15 cellular contexts compared by ENCODE assay signal in the genomic region with DNA sequence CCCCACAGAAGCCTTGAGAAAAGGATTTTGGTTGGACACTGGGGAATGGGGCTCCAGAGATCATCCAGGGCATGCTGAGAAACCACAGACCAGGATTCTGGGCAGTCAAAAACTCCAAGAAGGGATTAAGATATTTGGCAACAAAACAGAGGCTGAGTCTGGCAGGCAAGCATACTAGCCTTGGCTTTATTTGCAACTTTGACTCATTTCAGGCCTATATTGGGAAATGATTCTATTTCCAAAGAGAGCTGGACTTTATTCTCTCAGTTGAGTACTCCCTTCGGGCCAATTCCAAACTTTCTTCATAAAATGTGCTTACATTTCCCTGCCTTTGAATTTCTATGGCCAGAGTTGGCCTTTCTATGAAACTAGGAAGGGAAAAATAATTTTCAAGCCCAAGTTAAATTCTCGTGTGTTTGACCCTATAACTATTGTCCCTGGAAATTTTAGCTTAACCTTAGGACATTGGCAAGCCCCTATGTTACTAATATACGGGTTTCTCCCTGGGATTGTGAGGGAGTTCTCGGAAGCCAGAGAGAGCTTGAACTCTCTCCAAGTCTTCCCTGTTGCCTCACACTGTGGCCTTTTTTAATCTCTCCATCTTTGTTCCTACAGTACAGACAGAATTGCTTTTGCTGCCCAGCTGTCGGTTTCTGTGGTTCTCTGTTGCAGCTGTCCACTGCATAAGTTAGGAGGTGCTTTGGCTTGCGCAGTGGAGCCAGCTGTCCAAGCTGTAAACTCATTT.
A peak's percentile ranks its signal among the peaks of the same experiment; 100 is the strongest.
DNase-seq lines count a peak whose midpoint lies in the region; ATAC-seq and TF ChIP-seq lines count a peak whose summit lies in the region.
"Had no signal": no experiment of that assay in that cellular context is flagged by ENCODE, and none has a peak within 500 bp of the region (broad histone marks: within the 10 kb centered on the region; RNA-seq: fewer than 3 reads in every experiment).

No MANE protein-coding gene starts in this region.

- peak overlapping the region; percentile 51 to 81 (median 80) for H3K27ac Mint-ChIP-seq in nephron
- H3K27ac Mint-ChIP-seq: progenitor cell of endocrine pancreas had no signal

- H3K79me2 ChIP-seq in fibroblast of lung (ENCODE audit: control insufficient read depth, insufficient read depth, low read length), result no peaks in the 10 kb centered on the region

- intact Hi-C loops in lower lobe of right lung (cut with DNase I), result no loop called here

- no peak overlapping the region for H3K9ac ChIP-seq in fibroblast of lung (ENCODE audit: insufficient read depth, low read length)

- CTCF ChIA-PET in AG04449 (lab: Yijun Ruan, JAX), result no interaction called here

- ATAC-seq in lower lobe of right lung (no peak), HG02623 (IDR thresholded peaks at IDR 0.05; ENCODE audit: unreplicated experiment) (no peak)

- H3K9me3 ChIP-seq in MG63 (no peaks in the 10 kb centered on the region), fibroblast of lung (ENCODE audit: control insufficient read depth, insufficient read depth, low read depth, low read length) (no peaks in the 10 kb centered on the region), lower lobe of right lung (no peaks in the 10 kb centered on the region)
- H3K9me3 ChIP-seq: tibial nerve had no signal

- peaks cover 8% of the 10 kb centered on the region for H3K9me3 Mint-ChIP-seq in nephron

- H3K36me3 ChIP-seq in MG63, result no peaks in the 10 kb centered on the region
- H3K36me3 ChIP-seq in fibroblast of lung (ENCODE audit: control insufficient read depth, insufficient read depth, low read length), result no peaks in the 10 kb centered on the region
- no peaks in the 10 kb centered on the region for H3K36me3 ChIP-seq in lower lobe of right lung
- H3K36me3 ChIP-seq: cardiac muscle cell, tibial nerve had no signal

- TF ChIP-seq CTCF in AG04449 (IDR thresholded peaks at IDR 0.05; ENCODE audit: insufficient read depth, low read length, missing control alignments) (no peak), fibroblast of lung (conservative IDR thresholded peaks at IDR 0.05 in 1 of 2, IDR thresholded peaks at IDR 0.05 in 1 of 2; ENCODE audit: low read depth in 1 of 2, low read length in 2 of 2) (no peak), nephron (IDR thresholded peaks at IDR 0.05; ENCODE audit: unreplicated experiment in 3 of 3) (no peak), lower lobe of right lung (IDR thresholded peaks at IDR 0.05) (no peak)

- no peaks in the 10 kb centered on the region for H3K27me3 ChIP-seq in MG63
- H3K27me3 ChIP-seq in fibroblast of lung (ENCODE audit: control insufficient read depth, insufficient read depth, low read length), result no peaks in the 10 kb centered on the region
- H3K27me3 ChIP-seq in lower lobe of right lung (ENCODE audit: low read depth), result no peaks in the 10 kb centered on the region
- H3K27me3 ChIP-seq: tibial nerve had no signal

- peaks cover 28% of the 10 kb centered on the region for H3K4me1 Mint-ChIP-seq in nephron

- H3K4me1 ChIP-seq in fibroblast of lung (ENCODE audit: control insufficient read depth, extremely low read depth, insufficient read depth, low read length) (no peaks in the 10 kb centered on the region), lower lobe of right lung (no peaks in the 10 kb centered on the region)

- H3K4me3 Mint-ChIP-seq in nephron, result no peak overlapping the region

- H3K27me3 Mint-ChIP-seq in nephron (ENCODE audit: low read depth), result no peaks in the 10 kb centered on the region
- H3K27me3 Mint-ChIP-seq: progenitor cell of endocrine pancreas had no signal

- no peaks in the 10 kb centered on the region for H4K20me1 ChIP-seq in fibroblast of lung (ENCODE audit: control insufficient read depth, extremely low read depth, insufficient read depth, low read length)

- POLR2A ChIA-PET in AG04449 (lab: Yijun Ruan, JAX), result no interaction called here

- no peak overlapping the region for H3K4me2 ChIP-seq in fibroblast of lung (ENCODE audit: extremely low read depth, insufficient read depth, low read length)

- H3K4me3 ChIP-seq in AG04449 (ENCODE audit: low read depth, low read length) (no peak overlapping the region), MG63 (no peak overlapping the region), fibroblast of lung (replicated peaks in 1 of 4; ENCODE audit: control extremely low read depth in 1 of 4, insufficient read depth in 1 of 4, low read depth in 3 of 4, low read length in 4 of 4) (no peak overlapping the region), lower lobe of right lung (no peak overlapping the region)
- H3K4me3 ChIP-seq: cardiac muscle cell, tibial nerve had no signal

- H3K27ac ChIP-seq in fibroblast of lung (ENCODE audit: insufficient read depth, low read length), result no peak overlapping the region
- no peak overlapping the region for H3K27ac ChIP-seq in lower lobe of right lung
- H3K27ac ChIP-seq: cardiac muscle cell had no signal

- DNase-seq in AG04449 (ENCODE audit: low read depth, low spot score) (peak; percentile 1), MG63 (peak; percentile 36), fibroblast of lung (ENCODE audit: low read depth in 2 of 2) (peak; percentile 65 to 85), lower lobe of right lung (no peak), NCI-H1436 (lab: John Stamatoyannopoulos, UW) (no peak)
- no peak for DNase-seq in activated CD8-positive, alpha-beta memory T cell treated with anti-CD3 and anti-CD28 coated beads, Interleukin-2, amount 50 U/mL, for 4 hours
- DNase-seq: AML-193, foreskin melanocyte, NCI-H526 treated with DMSO at 0.1 percent for 48 hours, SIG-M5 had no signal

- no peak overlapping the region for H2AFZ ChIP-seq in fibroblast of lung (ENCODE audit: low read length)

- no peaks in the 10 kb centered on the region for H3K36me3 Mint-ChIP-seq in nephron (ENCODE audit: low read depth)

Comparison
In these comparisons a context has a peak if more than half of its experiments do, and no peak if none do; other contexts are left out.
1. DNase-seq: peak in AG04449 (single experiment), MG63 (single experiment) and fibroblast of lung (2 of 2); none in lower lobe of right lung (single experiment), activated CD8-positive, alpha-beta memory T cell treated with anti-CD3 and anti-CD28 coated beads, Interleukin-2, amount 50 U/mL, for 4 hours (single experiment) and NCI-H1436 (single experiment).